12 cellular contexts compared by ENCODE assay signal in genomic region chr15:61155741-61156700, GRCh38.
DNase-seq lines count a peak whose midpoint lies in the region; ATAC-seq and TF ChIP-seq lines count a peak whose summit lies in the region.
"Had no signal": no experiment of that assay in that cellular context is flagged by ENCODE, and none has a peak within 500 bp of the region (broad histone marks: within the 10 kb centered on the region; RNA-seq: fewer than 3 reads in every experiment).

No MANE protein-coding gene starts in this region.

- H3K4me1 Mint-ChIP-seq in WTC11, result peaks cover 23% of the 10 kb centered on the region
- H3K4me1 Mint-ChIP-seq in activated naive CD8-positive, alpha-beta T cell treated with anti-CD3 and anti-CD28 coated beads, Interleukin-2, amount 50 U/mL, for 24 hours, result no peaks in the 10 kb centered on the region
- H3K4me1 Mint-ChIP-seq in activated CD8-positive, alpha-beta memory T cell treated with anti-CD3 and anti-CD28 coated beads, Interleukin-2, amount 10 ng/mL, durations not matched to agents 7 days and 5 days, result no peaks in the 10 kb centered on the region

- DNase-seq in EL (peak; percentile 8), WTC11 (ENCODE audit: low spot score) (no peak), cardiac septum (ENCODE audit: low spot score) (peak; percentile 78), renal cortical epithelial cell (ENCODE audit: low read depth) (peak; percentile 71), NCI-H1048 (lab: John Stamatoyannopoulos, UW) (no peak)
- DNase-seq in activated naive CD8-positive, alpha-beta T cell treated with anti-CD3 and anti-CD28 coated beads, Interleukin-2, amount 50 U/mL, for 24 hours, result no peak
- no peak for DNase-seq in activated CD8-positive, alpha-beta memory T cell treated with anti-CD3 and anti-CD28 coated beads, Interleukin-2, amount 10 ng/mL, durations not matched to agents 7 days and 5 days
- DNase-seq: activated T-cell treated with anti-CD3 and anti-CD28 coated beads, Interleukin-2, amount 50 U/mL, for 72 hours; DMS153; effector CD4-positive, alpha-beta T cell; NCI-H510A treated with DMSO at 0.1 percent for 48 hours had no signal

- CTCF ChIA-PET in WTC11 (lab: Charles Lee), result interaction anchor here (0.6 to 2.1 kb wide), 7 partner anchors 11 to 68 kb away, joined by 3 to 9 read pairs (median 4); no protein-coding TSS in a partner anchor
- CTCF ChIA-PET in activated CD8-positive, alpha-beta memory T cell treated with anti-CD3 and anti-CD28 coated beads, Interleukin-2, amount 10 ng/mL, durations not matched to agents 7 days and 5 days (lab: Charles Lee), result interaction anchor here (0.6 to 0.8 kb wide), 2 partner anchors 11 to 269 kb away, joined by 3 read pairs; no protein-coding TSS in a partner anchor

- H3K27ac Mint-ChIP-seq in WTC11, result peak overlapping the region; percentile 39
- no peak overlapping the region for H3K27ac Mint-ChIP-seq in activated naive CD8-positive, alpha-beta T cell treated with anti-CD3 and anti-CD28 coated beads, Interleukin-2, amount 50 U/mL, for 24 hours
- no peak overlapping the region for H3K27ac Mint-ChIP-seq in activated CD8-positive, alpha-beta memory T cell treated with anti-CD3 and anti-CD28 coated beads, Interleukin-2, amount 10 ng/mL, durations not matched to agents 7 days and 5 days
- H3K27ac Mint-ChIP-seq: activated T-cell treated with anti-CD3 and anti-CD28 coated beads, Interleukin-2, amount 50 U/mL, for 72 hours had no signal

- intact Hi-C loops in cardiac septum (cut with DNase I), result no loop called here

- peaks cover 2% of the 10 kb centered on the region; the same call in 1 of the 2 replicates for H3K36me3 Mint-ChIP-seq in WTC11
- no peaks in the 10 kb centered on the region for H3K36me3 Mint-ChIP-seq in activated naive CD8-positive, alpha-beta T cell treated with anti-CD3 and anti-CD28 coated beads, Interleukin-2, amount 50 U/mL, for 24 hours (ENCODE audit: low read depth)
- no peaks in the 10 kb centered on the region for H3K36me3 Mint-ChIP-seq in activated CD8-positive, alpha-beta memory T cell treated with anti-CD3 and anti-CD28 coated beads, Interleukin-2, amount 10 ng/mL, durations not matched to agents 7 days and 5 days

- TF ChIP-seq CTCF in WTC11 (IDR thresholded peaks at IDR 0.05), result no peak

- peaks cover 11% of the 10 kb centered on the region; the same call in 1 of the 2 replicates for H3K9me3 Mint-ChIP-seq in WTC11
- no peaks in the 10 kb centered on the region for H3K9me3 Mint-ChIP-seq in activated naive CD8-positive, alpha-beta T cell treated with anti-CD3 and anti-CD28 coated beads, Interleukin-2, amount 50 U/mL, for 24 hours
- no peaks in the 10 kb centered on the region for H3K9me3 Mint-ChIP-seq in activated CD8-positive, alpha-beta memory T cell treated with anti-CD3 and anti-CD28 coated beads, Interleukin-2, amount 10 ng/mL, durations not matched to agents 7 days and 5 days (ENCODE audit: low read depth)
- H3K9me3 Mint-ChIP-seq: activated T-cell treated with anti-CD3 and anti-CD28 coated beads, Interleukin-2, amount 50 U/mL, for 72 hours had no signal

- peak; percentile 95 for ATAC-seq in WTC11
- no peak for ATAC-seq in HG02759 (IDR thresholded peaks at IDR 0.05; ENCODE audit: unreplicated experiment)
- ATAC-seq in activated naive CD8-positive, alpha-beta T cell treated with anti-CD3 and anti-CD28 coated beads, Interleukin-2, amount 50 U/mL, for 24 hours, result no peak
- ATAC-seq in activated CD8-positive, alpha-beta memory T cell treated with anti-CD3 and anti-CD28 coated beads, Interleukin-2, amount 10 ng/mL, durations not matched to agents 7 days and 5 days, result no peak
- ATAC-seq: activated T-cell treated with anti-CD3 and anti-CD28 coated beads, Interleukin-2, amount 50 U/mL, for 72 hours had no signal

- POLR2A ChIA-PET in WTC11 (lab: Charles Lee), result no interaction called here

- no peak overlapping the region for H3K4me3 Mint-ChIP-seq in WTC11
- H3K4me3 Mint-ChIP-seq in activated naive CD8-positive, alpha-beta T cell treated with anti-CD3 and anti-CD28 coated beads, Interleukin-2, amount 50 U/mL, for 24 hours, result no peak overlapping the region
- no peak overlapping the region for H3K4me3 Mint-ChIP-seq in activated CD8-positive, alpha-beta memory T cell treated with anti-CD3 and anti-CD28 coated beads, Interleukin-2, amount 10 ng/mL, durations not matched to agents 7 days and 5 days
- H3K4me3 Mint-ChIP-seq: activated T-cell treated with anti-CD3 and anti-CD28 coated beads, Interleukin-2, amount 50 U/mL, for 72 hours had no signal

- H3K27me3 Mint-ChIP-seq in WTC11 (ENCODE audit: low read depth), result no peaks in the 10 kb centered on the region
- H3K27me3 Mint-ChIP-seq in activated naive CD8-positive, alpha-beta T cell treated with anti-CD3 and anti-CD28 coated beads, Interleukin-2, amount 50 U/mL, for 24 hours, result peaks cover 29% of the 10 kb centered on the region
- peaks cover 65% of the 10 kb centered on the region for H3K27me3 Mint-ChIP-seq in activated CD8-positive, alpha-beta memory T cell treated with anti-CD3 and anti-CD28 coated beads, Interleukin-2, amount 10 ng/mL, durations not matched to agents 7 days and 5 days

TF ChIP-seq in WTC11, 78 proteins besides CTCF, POLR2A, EP300 and RAD21:
- TF ChIP-seq ELF4 (CRISPR knock-in tag; IDR thresholded peaks at IDR 0.05; ENCODE audit: low read depth) (no peak), ATF6 (CRISPR knock-in tag; IDR thresholded peaks at IDR 0.05) (no peak), ZSCAN18 (CRISPR knock-in tag; IDR thresholded peaks at IDR 0.05) (peak; percentile 83; the same call in 1 of the 2 replicates), MXD4 (CRISPR knock-in tag; IDR thresholded peaks at IDR 0.05; ENCODE audit: borderline replicate concordance) (0 out of 2 replicates have a peak, but pooled peaks have one; percentile 35), ZNF423 (CRISPR knock-in tag; IDR thresholded peaks at IDR 0.05) (peak; percentile 62; the same call in 1 of the 2 replicates)

Comparison
In these comparisons a context has a peak if more than half of its experiments do, and no peak if none do; other contexts are left out.
1. DNase-seq: peak in EL (single experiment), cardiac septum (single experiment) and renal cortical epithelial cell (single experiment); none in WTC11 (single experiment), activated naive CD8-positive, alpha-beta T cell treated with anti-CD3 and anti-CD28 coated beads, Interleukin-2, amount 50 U/mL, for 24 hours (single experiment), NCI-H1048 (single experiment) and activated CD8-positive, alpha-beta memory T cell treated with anti-CD3 and anti-CD28 coated beads, Interleukin-2, amount 10 ng/mL, durations not matched to agents 7 days and 5 days (single experiment).